ENCODE assay signal across 8 cellular contexts in genomic region chr22:48576333-48577013, GRCh38.
A peak's percentile ranks its signal among the peaks of the same experiment; 100 is the strongest.
DNase-seq lines count a peak whose midpoint lies in the region; ATAC-seq and TF ChIP-seq lines count a peak whose summit lies in the region.

No MANE protein-coding gene starts in this region.

- H3K27ac ChIP-seq in colonic mucosa, result no peak overlapping the region

- intact Hi-C loops in colonic mucosa (cut with DNase I), result no loop called here
- intact Hi-C loops in left colon (cut with DNase I, micrococcal nuclease), result no loop called here

- no peak overlapping the region for H3K9ac ChIP-seq in colonic mucosa (ENCODE audit: low read depth in 2 of 2, low read length in 2 of 2)

- ATAC-seq in left colon, result no peak
- ATAC-seq in GM19463 (IDR thresholded peaks at IDR 0.05; ENCODE audit: unreplicated experiment), result no peak

- H3K27ac Mint-ChIP-seq in mesothelial cell of epicardium, result no peak overlapping the region

- DNase-seq in stimulated activated CD4-positive, alpha-beta T cell treated with anti-CD3 and anti-CD28 coated beads, Interleukin-15, amount 100 ng/mL, for 24 hours, result peak; percentile 33
- no peak for DNase-seq in stimulated activated CD4-positive, alpha-beta T cell treated with anti-CD3 and anti-CD28 coated beads, Interleukin-4, amount 100 ng/mL, for 4 hours
- DNase-seq in colonic mucosa, result no peak
- DNase-seq in mesothelial cell of epicardium (ENCODE audit: low spot score in 2 of 2, unreplicated experiment in 2 of 2), result peak; percentile 45 to 74
- DNase-seq in left colon, result no peak
- DNase-seq in NCI-H446 treated with DMSO at 0.1 percent for 48 hours (lab: John Stamatoyannopoulos, UW), result no peak
- no peak for DNase-seq in HT-29 (ENCODE audit: low spot score)

- H3K27me3 Mint-ChIP-seq in mesothelial cell of epicardium (ENCODE audit: low read depth), result peaks cover 73% of the 10 kb centered on the region

- no peaks in the 10 kb centered on the region for H3K36me3 ChIP-seq in colonic mucosa

- H3K4me1 ChIP-seq in colonic mucosa, result no peaks in the 10 kb centered on the region

- H3K27me3 ChIP-seq in colonic mucosa, result peaks cover 27% of the 10 kb centered on the region

- H3K9me3 Mint-ChIP-seq in mesothelial cell of epicardium, result peaks cover 8% of the 10 kb centered on the region

- H3K4me3 Mint-ChIP-seq in mesothelial cell of epicardium, result no peak overlapping the region

- H3K36me3 Mint-ChIP-seq in mesothelial cell of epicardium, result no peaks in the 10 kb centered on the region

- H3K4me3 ChIP-seq in colonic mucosa, result peak overlapping the region; percentile 7

- TF ChIP-seq CTCF in colonic mucosa (IDR thresholded peaks at IDR 0.05) (no peak), mesothelial cell of epicardium (IDR thresholded peaks at IDR 0.05; ENCODE audit: unreplicated experiment) (peak; percentile 22)

- H3K4me1 Mint-ChIP-seq in mesothelial cell of epicardium, result peaks cover 1% of the 10 kb centered on the region

- H3K9me3 ChIP-seq in colonic mucosa, result no peaks in the 10 kb centered on the region

Comparison
In these comparisons a context has a peak if more than half of its experiments do, and no peak if none do; other contexts are left out.
1. DNase-seq: peak in stimulated activated CD4-positive, alpha-beta T cell treated with anti-CD3 and anti-CD28 coated beads, Interleukin-15, amount 100 ng/mL, for 24 hours (single experiment) and mesothelial cell of epicardium (2 of 2); none in stimulated activated CD4-positive, alpha-beta T cell treated with anti-CD3 and anti-CD28 coated beads, Interleukin-4, amount 100 ng/mL, for 4 hours (0 of 2), colonic mucosa (single experiment), left colon (0 of 2), NCI-H446 treated with DMSO at 0.1 percent for 48 hours (single experiment) and HT-29 (single experiment).